Comparison of ENCODE assay signal across 1 cellular context in genomic region chr19:58262922-58263296, GRCh38.
TF ChIP-seq lines count a peak whose summit lies in the region.

No MANE protein-coding gene starts in this region.

TF ChIP-seq in A549, 52 proteins besides CTCF, POLR2A, EP300 and RAD21 (continued from another document):
- TF ChIP-seq, protein P1, sequence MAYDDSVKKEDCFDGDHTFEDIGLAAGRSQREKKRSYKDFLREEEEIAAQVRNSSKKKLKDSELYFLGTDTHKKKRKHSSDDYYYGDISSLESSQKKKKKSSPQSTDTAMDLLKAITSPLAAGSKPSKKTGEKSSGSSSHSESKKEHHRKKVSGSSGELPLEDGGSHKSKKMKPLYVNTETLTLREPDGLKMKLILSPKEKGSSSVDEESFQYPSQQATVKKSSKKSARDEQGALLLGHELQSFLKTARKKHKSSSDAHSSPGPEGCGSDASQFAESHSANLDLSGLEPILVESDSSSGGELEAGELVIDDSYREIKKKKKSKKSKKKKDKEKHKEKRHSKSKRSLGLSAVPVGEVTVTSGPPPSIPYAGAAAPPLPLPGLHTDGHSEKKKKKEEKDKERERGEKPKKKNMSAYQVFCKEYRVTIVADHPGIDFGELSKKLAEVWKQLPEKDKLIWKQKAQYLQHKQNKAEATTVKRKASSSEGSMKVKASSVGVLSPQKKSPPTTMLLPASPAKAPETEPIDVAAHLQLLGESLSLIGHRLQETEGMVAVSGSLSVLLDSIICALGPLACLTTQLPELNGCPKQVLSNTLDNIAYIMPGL (CRISPR knock-in tag; IDR thresholded peaks at IDR 0.05; ENCODE audit: borderline replicate concordance) = no peak
- TF ChIP-seq RCOR1 (IDR thresholded peaks at IDR 0.05; ENCODE audit: low read depth, low read length) (no peak), SMC3 (IDR thresholded peaks at IDR 0.05) (no peak), GATA3 (IDR thresholded peaks at IDR 0.05; ENCODE audit: borderline replicate concordance) (no peak), ATOH8 (CRISPR knock-in tag; IDR thresholded peaks at IDR 0.05; ENCODE audit: low read depth) (no peak), CEBPB (IDR thresholded peaks at IDR 0.05) (no peak), RARB (CRISPR knock-in tag; IDR thresholded peaks at IDR 0.05) (no peak), ZSCAN20 (CRISPR knock-in tag; IDR thresholded peaks at IDR 0.05) (no peak), FOSL2 (IDR thresholded peaks at IDR 0.05) (no peak), FOSL2 (CRISPR knock-in tag; IDR thresholded peaks at IDR 0.05) (no peak), TFCP2L1 (CRISPR knock-in tag; IDR thresholded peaks at IDR 0.05) (no peak)
